In the genomic region with DNA sequence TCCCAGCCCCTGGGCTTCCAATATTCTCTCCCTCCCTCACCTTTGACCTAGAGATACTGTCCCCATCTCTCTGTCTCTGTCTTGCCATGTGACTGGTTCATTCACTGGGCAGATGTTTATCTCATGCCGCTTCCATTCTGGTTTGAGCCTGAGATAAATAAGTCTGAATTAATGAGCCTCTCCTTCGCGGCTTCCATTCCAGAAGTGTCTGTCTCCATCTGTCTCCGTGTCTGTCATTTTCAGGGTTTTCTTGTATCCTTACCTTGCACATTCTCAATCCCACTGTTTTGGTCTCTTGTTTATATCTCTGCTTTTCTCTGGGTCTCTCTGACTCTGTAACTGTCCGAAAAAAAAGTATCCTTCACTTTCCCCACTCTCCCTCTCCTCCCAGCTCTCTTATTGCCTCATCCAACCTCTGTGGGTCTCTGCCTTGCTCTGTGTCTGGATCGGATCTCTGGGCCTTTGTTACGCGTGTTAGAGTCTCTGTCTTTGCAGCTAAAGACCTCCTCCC, we compare ENCODE assay signal across 8 cellular contexts. TPM values are rescaled to one million over a fixed set of nuclear protein-coding genes. Genes with fewer than 3 reads are reported as not detected.
DNase-seq lines count a peak whose midpoint lies in the region; ATAC-seq and TF ChIP-seq lines count a peak whose summit lies in the region.

No MANE protein-coding gene starts in this region.

- no peak for ATAC-seq in naive thymus-derived CD4-positive, alpha-beta T cell
- ATAC-seq in left lobe of liver, result no peak
- ATAC-seq in HG02623 (IDR thresholded peaks at IDR 0.05; ENCODE audit: unreplicated experiment), result no peak
- no peak for ATAC-seq in HG02763 (IDR thresholded peaks at IDR 0.05; ENCODE audit: unreplicated experiment)

- peaks cover 4% of the 10 kb centered on the region for H3K36me3 Mint-ChIP-seq in chondrocyte (ENCODE audit: low read depth)
- peaks cover 0 to 18% (median 4%) of the 10 kb centered on the region in 5 donors for H3K36me3 Mint-ChIP-seq in naive thymus-derived CD4-positive, alpha-beta T cell

- H3K4me3 ChIP-seq in BE2C (ENCODE audit: low read depth, low read length) (peak overlapping the region; percentile 41), LNCaP clone FGC (ENCODE audit: low read depth, low read length) (peak overlapping the region; percentile 30)
- peak overlapping the region; percentile 29 for H3K4me3 ChIP-seq in naive thymus-derived CD4-positive, alpha-beta T cell (ENCODE audit: low read length)

- POLR2A ChIA-PET in naive thymus-derived CD4-positive, alpha-beta T cell (lab: Charles Lee), result interaction anchor here (0.6 to 5.9 kb wide), 8 partner anchors 9 to 118 kb away, joined by 3 to 66 read pairs (median 7); partner anchors contain the start of genes CA11 and DBP

- H3K4me1 ChIP-seq in BE2C, result no peaks in the 10 kb centered on the region
- H3K4me1 ChIP-seq in naive thymus-derived CD4-positive, alpha-beta T cell (ENCODE audit: control insufficient read depth in 2 of 2, insufficient read depth in 2 of 2, low read length in 2 of 2), result peaks cover 14 to 24% of the 10 kb centered on the region in 2 donors

- H3K9me3 ChIP-seq in BE2C, result no peaks in the 10 kb centered on the region
- no peaks in the 10 kb centered on the region for H3K9me3 ChIP-seq in naive thymus-derived CD4-positive, alpha-beta T cell (ENCODE audit: control insufficient read depth in 2 of 3, low read length in 3 of 3)

- H3K4me3 Mint-ChIP-seq in chondrocyte (ENCODE audit: unreplicated experiment), result peak overlapping the region; percentile 85
- H3K4me3 Mint-ChIP-seq in naive thymus-derived CD4-positive, alpha-beta T cell, result peak overlapping the region; percentile 76 to 98 (median 88)

- TF ChIP-seq CTCF in BE2C (IDR thresholded peaks at IDR 0.05; ENCODE audit: low read depth, low read length) (no peak), LNCaP clone FGC (IDR thresholded peaks at IDR 0.05; ENCODE audit: control insufficient read depth, extremely low read depth, insufficient read depth) (no peak), chondrocyte (IDR thresholded peaks at IDR 0.05) (no peak)

- peaks cover 39% of the 10 kb centered on the region for H3K4me1 Mint-ChIP-seq in chondrocyte (ENCODE audit: low read depth)
- H3K4me1 Mint-ChIP-seq in naive thymus-derived CD4-positive, alpha-beta T cell, result peaks cover 32 to 52% (median 45%) of the 10 kb centered on the region in 7 donors

- no peaks in the 10 kb centered on the region for H3K27me3 Mint-ChIP-seq in chondrocyte (ENCODE audit: low read depth)
- H3K27me3 Mint-ChIP-seq in naive thymus-derived CD4-positive, alpha-beta T cell, result no peaks in the 10 kb centered on the region

- no peaks in the 10 kb centered on the region for H3K27me3 ChIP-seq in BE2C
- H3K27me3 ChIP-seq in naive thymus-derived CD4-positive, alpha-beta T cell (ENCODE audit: control insufficient read depth in 2 of 2, insufficient read depth in 2 of 2, low read length in 2 of 2), result no peaks in the 10 kb centered on the region

- DNase-seq in BE2C, result no peak
- DNase-seq in LNCaP clone FGC (ENCODE audit: low read depth), result no peak
- DNase-seq in chondrocyte (ENCODE audit: low spot score), result no peak
- DNase-seq in naive thymus-derived CD4-positive, alpha-beta T cell, result no peak
- DNase-seq in NOMO-1 treated with dmso at 0.1 percent for 144 hours (lab: John Stamatoyannopoulos, UW; ENCODE audit: unreplicated experiment), result no peak
- DNase-seq in left lobe of liver (ENCODE audit: low spot score), result no peak

- intact Hi-C loops in naive thymus-derived CD4-positive, alpha-beta T cell (cut with micrococcal nuclease), result loop anchor here (1.0 to 5.0 kb wide), 2 partner anchors 14 to 1254 kb away; partner anchors contain the start of genes DBP (in 2 of the 2), AKT1S1 (in 1 of the 2) and TBC1D17 (in 1 of the 2)

- peak overlapping the region; percentile 99 for H3K27ac Mint-ChIP-seq in chondrocyte (ENCODE audit: unreplicated experiment)
- peak overlapping the region; percentile 84 to 99 (median 92) for H3K27ac Mint-ChIP-seq in naive thymus-derived CD4-positive, alpha-beta T cell

- peaks cover 2% of the 10 kb centered on the region for H3K36me3 ChIP-seq in BE2C
- H3K36me3 ChIP-seq in naive thymus-derived CD4-positive, alpha-beta T cell (ENCODE audit: control insufficient read depth in 2 of 3, insufficient read depth in 3 of 3, low read length in 3 of 3), result peaks cover 0 to 18% (median 0%) of the 10 kb centered on the region in 3 experiments

- CTCF ChIA-PET in naive thymus-derived CD4-positive, alpha-beta T cell (lab: Charles Lee), result interaction anchor here (0.8 to 1.4 kb wide), 3 partner anchors 11 to 15 kb away, joined by 3 to 4 read pairs (median 4); partner anchors contain the start of gene DBP

- no peaks in the 10 kb centered on the region for H3K9me3 Mint-ChIP-seq in chondrocyte (ENCODE audit: low read depth)
- H3K9me3 Mint-ChIP-seq in naive thymus-derived CD4-positive, alpha-beta T cell, result peaks cover 0 to 3% (median 0%) of the 10 kb centered on the region in 11 donors

- peak overlapping the region; percentile 73 for H3K27ac ChIP-seq in naive thymus-derived CD4-positive, alpha-beta T cell (ENCODE audit: low read depth, low read length)

RNA-seq across cellular contexts. Expression of gene SPHK2, which starts 4.3 kb away (rescaled TPM):
- 41.5 TPM for polyA plus RNA-seq in BE2C (2012; ENCODE audit: insufficient read depth, insufficient read length, low read depth)
- 18.6 to 26.5 TPM (median 20.7 TPM) in 3 replicates for total RNA-seq in chondrocyte
- 10 to 100 TPM; 20.1 to 34.7 (median 30.5) TPM for total RNA-seq in naive thymus-derived CD4-positive, alpha-beta T cell
- 10 to 100 TPM; 11.2 to 11.7 TPM for polyA plus RNA-seq in naive thymus-derived CD4-positive, alpha-beta T cell
- total RNA-seq in left lobe of liver, result 41.6 TPM

RNA-seq across cellular contexts. Expression of gene RPL18, which starts 4.6 kb away (rescaled TPM):
- polyA plus RNA-seq in BE2C (2012; ENCODE audit: insufficient read depth, insufficient read length, low read depth), result 1,689 TPM
- 727 to 753 TPM (median 751 TPM) in 3 replicates for total RNA-seq in chondrocyte
- 1,000 to 10,000 TPM; 1,570 to 2,826 (median 2,745) TPM for total RNA-seq in naive thymus-derived CD4-positive, alpha-beta T cell
- polyA plus RNA-seq in naive thymus-derived CD4-positive, alpha-beta T cell, result 1,000 to 10,000 TPM; 2,813 to 2,817 TPM
- total RNA-seq in left lobe of liver, result 401 TPM

RNA-seq across cellular contexts. Expression of gene FAM83E, which starts 8.7 kb away (rescaled TPM):
- polyA plus RNA-seq in BE2C (2012; ENCODE audit: insufficient read depth, insufficient read length, low read depth), result 0.48 TPM
- 0.38 to 0.77 TPM (median 0.67 TPM) in 3 replicates for total RNA-seq in chondrocyte
- 1 to 10 TPM in 3 of 5 experiments, under 1 TPM in 1, not detected in 1; 0.80 to 3.7 (median 2.9) TPM for total RNA-seq in naive thymus-derived CD4-positive, alpha-beta T cell
- under 1 TPM in 1 of 2 donors, not detected in 1; 0.66 TPM for polyA plus RNA-seq in naive thymus-derived CD4-positive, alpha-beta T cell
- 0.18 TPM for total RNA-seq in left lobe of liver

RNA-seq across cellular contexts. Expression of gene DBP, which starts 13.6 kb away (rescaled TPM):
- 47.7 TPM for polyA plus RNA-seq in BE2C (2012; ENCODE audit: insufficient read depth, insufficient read length, low read depth)
- 2.1 to 6.2 TPM (median 3.9 TPM) in 3 replicates for total RNA-seq in chondrocyte
- total RNA-seq in naive thymus-derived CD4-positive, alpha-beta T cell, result 10 to 100 TPM; 11.9 to 79.9 (median 33.2) TPM
- 100 to 1,000 TPM in 1 of 2 donors, 10 to 100 TPM in 1; 61.7 to 130 TPM for polyA plus RNA-seq in naive thymus-derived CD4-positive, alpha-beta T cell
- total RNA-seq in left lobe of liver, result 11.4 TPM

RNA-seq across cellular contexts. Expression of gene SPACA4, which starts 17.1 kb away (rescaled TPM):
- polyA plus RNA-seq in BE2C (2012; ENCODE audit: insufficient read depth, insufficient read length, low read depth), result not detected
- total RNA-seq in chondrocyte, result not detected in 3 replicates
- not detected for total RNA-seq in naive thymus-derived CD4-positive, alpha-beta T cell
- not detected for polyA plus RNA-seq in naive thymus-derived CD4-positive, alpha-beta T cell
- total RNA-seq in left lobe of liver, result not detected
